1 cellular context compared by ENCODE assay signal in the genomic region with DNA sequence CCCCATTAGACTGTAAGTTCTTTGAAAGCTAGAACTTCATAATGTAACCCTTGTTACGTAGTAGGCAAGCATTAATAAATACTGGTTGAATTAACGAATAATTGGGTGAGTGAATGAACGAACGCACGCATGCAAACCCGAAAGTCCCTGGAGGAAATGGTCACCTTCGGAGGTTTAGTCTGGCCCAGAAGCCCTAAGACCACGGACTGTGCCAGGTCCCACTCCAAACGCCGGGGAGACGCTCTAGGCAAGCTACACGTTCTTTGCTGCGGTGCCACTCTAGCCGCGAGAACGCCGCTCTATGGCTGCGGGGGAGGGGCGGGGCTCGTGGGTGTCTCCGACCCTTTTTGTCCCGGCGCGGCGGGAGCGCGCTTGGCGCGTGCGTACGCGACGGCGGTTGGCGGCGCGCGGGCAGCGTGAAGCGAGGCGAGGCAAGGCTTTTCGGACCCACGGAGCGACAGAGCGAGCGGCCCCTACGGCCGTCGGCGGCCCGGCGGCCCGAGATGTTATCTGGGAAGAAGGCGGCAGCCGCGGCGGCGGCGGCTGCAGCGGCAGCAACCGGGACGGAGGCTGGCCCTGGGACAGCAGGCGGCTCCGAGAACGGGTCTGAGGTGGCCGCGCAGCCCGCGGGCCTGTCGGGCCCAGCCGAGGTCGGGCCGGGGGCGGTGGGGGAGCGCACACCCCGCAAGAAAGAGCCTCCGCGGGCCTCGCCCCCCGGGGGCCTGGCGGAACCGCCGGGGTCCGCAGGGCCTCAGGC.
TF ChIP-seq lines count a peak whose summit lies in the region.

A gene (plus strand): TSS at position 375 of the 757 bp plus-strand sequence. CDS start 129 bp downstream, at position 504.

TF ChIP-seq in H1, 55 proteins besides CTCF, POLR2A, EP300 and RAD21 (continued from another document):
- no peak for TF ChIP-seq CBX5 (IDR thresholded peaks at IDR 0.05; ENCODE audit: low read depth, low read length)
